1 cellular context compared by ENCODE assay signal in the genomic region with DNA sequence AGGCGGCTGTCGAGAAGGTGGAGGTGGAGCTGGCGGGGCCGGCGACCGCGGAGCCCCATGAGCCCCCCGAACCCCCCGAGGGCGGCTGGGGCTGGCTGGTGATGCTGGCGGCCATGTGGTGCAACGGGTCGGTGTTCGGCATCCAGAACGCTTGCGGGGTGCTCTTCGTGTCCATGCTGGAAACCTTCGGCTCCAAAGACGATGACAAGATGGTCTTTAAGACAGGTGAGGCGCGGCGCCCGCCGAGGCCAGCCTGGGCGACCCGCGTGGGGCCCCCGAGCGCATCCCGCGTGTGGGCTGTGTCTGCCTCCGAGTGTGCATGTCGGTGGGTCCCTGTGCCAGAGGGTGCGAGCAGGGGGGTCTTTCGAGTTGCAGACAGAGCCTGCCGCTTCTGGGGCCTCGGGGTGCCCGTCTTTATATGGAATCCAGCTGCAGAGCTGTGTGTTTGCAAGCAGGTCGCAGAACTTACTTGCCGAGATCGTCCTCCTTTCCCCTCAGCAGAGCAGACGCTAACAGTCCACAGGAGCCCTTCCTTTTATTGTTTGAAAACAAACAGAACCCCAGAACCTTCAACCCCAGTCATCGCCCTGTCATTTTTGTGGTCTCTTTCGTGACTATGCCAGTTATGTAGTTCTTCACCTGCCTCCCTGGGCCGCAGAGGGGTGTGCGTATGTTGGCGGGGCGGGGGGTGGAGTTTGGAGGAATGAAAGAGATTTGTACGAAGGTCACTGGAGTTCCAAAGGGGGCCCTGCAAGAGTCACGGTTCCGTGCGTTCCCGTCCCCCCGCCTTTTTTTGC.
A peak's percentile ranks its signal among the peaks of the same experiment; 100 is the strongest.
TF ChIP-seq lines count a peak whose summit lies in the region.

No MANE protein-coding gene starts in this region.

TF ChIP-seq in HEK293, 187 proteins besides CTCF, POLR2A, EP300 and RAD21 (continued from another document and continues in another):
- no peak for TF ChIP-seq ZNF596 (tag by site-specific recombination; IDR thresholded peaks at IDR 0.05)
- TF ChIP-seq ZNF501 (tag by site-specific recombination; IDR thresholded peaks at IDR 0.05) = 0 out of 2 replicates have a peak, but pooled peaks have one; percentile 55
- no peak for TF ChIP-seq ZNF10 (tag by site-specific recombination; IDR thresholded peaks at IDR 0.05)
- no peak for TF ChIP-seq ZNF791 (tag by site-specific recombination; IDR thresholded peaks at IDR 0.05)
- TF ChIP-seq ZBTB20 (tag by site-specific recombination; IDR thresholded peaks at IDR 0.05) = peak; percentile 86
- TF ChIP-seq, protein P1, sequence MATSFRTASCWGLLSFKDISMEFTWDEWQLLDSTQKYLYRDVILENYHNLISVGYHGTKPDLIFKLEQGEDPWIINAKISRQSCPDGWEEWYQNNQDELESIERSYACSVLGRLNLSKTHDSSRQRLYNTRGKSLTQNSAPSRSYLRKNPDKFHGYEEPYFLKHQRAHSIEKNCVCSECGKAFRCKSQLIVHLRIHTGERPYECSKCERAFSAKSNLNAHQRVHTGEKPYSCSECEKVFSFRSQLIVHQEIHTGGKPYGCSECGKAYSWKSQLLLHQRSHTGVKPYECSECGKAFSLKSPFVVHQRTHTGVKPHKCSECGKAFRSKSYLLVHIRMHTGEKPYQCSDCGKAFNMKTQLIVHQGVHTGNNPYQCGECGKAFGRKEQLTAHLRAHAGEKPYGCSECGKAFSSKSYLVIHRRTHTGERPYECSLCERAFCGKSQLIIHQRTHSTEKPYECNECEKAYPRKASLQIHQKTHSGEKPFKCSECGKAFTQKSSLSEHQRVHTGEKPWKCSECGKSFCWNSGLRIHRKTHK (tag by site-specific recombination; IDR thresholded peaks at IDR 0.05) = no peak
- no peak for TF ChIP-seq WT1 (tag by site-specific recombination; IDR thresholded peaks at IDR 0.05)
- peak; percentile 39 for TF ChIP-seq SP3 (tag by site-specific recombination; IDR thresholded peaks at IDR 0.05)
- TF ChIP-seq ZNF146 (tag by site-specific recombination; IDR thresholded peaks at IDR 0.05) = no peak
- TF ChIP-seq, protein P2, sequence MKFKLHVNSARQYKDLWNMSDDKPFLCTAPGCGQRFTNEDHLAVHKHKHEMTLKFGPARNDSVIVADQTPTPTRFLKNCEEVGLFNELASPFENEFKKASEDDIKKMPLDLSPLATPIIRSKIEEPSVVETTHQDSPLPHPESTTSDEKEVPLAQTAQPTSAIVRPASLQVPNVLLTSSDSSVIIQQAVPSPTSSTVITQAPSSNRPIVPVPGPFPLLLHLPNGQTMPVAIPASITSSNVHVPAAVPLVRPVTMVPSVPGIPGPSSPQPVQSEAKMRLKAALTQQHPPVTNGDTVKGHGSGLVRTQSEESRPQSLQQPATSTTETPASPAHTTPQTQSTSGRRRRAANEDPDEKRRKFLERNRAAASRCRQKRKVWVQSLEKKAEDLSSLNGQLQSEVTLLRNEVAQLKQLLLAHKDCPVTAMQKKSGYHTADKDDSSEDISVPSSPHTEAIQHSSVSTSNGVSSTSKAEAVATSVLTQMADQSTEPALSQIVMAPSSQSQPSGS (tag by site-specific recombination; IDR thresholded peaks at IDR 0.05; ENCODE audit: low read depth) = no peak
- TF ChIP-seq, protein P3, sequence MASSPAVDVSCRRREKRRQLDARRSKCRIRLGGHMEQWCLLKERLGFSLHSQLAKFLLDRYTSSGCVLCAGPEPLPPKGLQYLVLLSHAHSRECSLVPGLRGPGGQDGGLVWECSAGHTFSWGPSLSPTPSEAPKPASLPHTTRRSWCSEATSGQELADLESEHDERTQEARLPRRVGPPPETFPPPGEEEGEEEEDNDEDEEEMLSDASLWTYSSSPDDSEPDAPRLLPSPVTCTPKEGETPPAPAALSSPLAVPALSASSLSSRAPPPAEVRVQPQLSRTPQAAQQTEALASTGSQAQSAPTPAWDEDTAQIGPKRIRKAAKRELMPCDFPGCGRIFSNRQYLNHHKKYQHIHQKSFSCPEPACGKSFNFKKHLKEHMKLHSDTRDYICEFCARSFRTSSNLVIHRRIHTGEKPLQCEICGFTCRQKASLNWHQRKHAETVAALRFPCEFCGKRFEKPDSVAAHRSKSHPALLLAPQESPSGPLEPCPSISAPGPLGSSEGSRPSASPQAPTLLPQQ (tag by site-specific recombination; IDR thresholded peaks at IDR 0.05) = peak; percentile 55; the same call in 1 of the 2 replicates
- TF ChIP-seq TCF7L2 (IDR thresholded peaks at IDR 0.05; ENCODE audit: borderline replicate concordance, low read depth, low read length) = no peak
- TF ChIP-seq ZNF544 (tag by site-specific recombination; IDR thresholded peaks at IDR 0.05) = no peak
- TF ChIP-seq, protein P4, sequence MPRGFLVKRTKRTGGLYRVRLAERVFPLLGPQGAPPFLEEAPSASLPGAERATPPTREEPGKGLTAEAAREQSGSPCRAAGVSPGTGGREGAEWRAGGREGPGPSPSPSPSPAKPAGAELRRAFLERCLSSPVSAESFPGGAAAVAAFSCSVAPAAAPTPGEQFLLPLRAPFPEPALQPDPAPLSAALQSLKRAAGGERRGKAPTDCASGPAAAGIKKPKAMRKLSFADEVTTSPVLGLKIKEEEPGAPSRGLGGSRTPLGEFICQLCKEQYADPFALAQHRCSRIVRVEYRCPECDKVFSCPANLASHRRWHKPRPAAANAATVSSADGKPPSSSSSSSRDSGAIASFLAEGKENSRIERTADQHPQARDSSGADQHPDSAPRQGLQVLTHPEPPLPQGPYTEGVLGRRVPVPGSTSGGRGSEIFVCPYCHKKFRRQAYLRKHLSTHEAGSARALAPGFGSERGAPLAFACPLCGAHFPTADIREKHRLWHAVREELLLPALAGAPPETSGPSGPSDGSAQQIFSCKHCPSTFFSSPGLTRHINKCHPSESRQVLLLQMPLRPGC (tag by site-specific recombination; IDR thresholded peaks at IDR 0.05) = no peak
- TF ChIP-seq ZIC2 (tag by site-specific recombination; IDR thresholded peaks at IDR 0.05) = peak; percentile 47
- TF ChIP-seq, protein P5, sequence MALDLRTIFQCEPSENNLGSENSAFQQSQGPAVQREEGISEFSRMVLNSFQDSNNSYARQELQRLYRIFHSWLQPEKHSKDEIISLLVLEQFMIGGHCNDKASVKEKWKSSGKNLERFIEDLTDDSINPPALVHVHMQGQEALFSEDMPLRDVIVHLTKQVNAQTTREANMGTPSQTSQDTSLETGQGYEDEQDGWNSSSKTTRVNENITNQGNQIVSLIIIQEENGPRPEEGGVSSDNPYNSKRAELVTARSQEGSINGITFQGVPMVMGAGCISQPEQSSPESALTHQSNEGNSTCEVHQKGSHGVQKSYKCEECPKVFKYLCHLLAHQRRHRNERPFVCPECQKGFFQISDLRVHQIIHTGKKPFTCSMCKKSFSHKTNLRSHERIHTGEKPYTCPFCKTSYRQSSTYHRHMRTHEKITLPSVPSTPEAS (tag by site-specific recombination; IDR thresholded peaks at IDR 0.05) = no peak
- TF ChIP-seq OSR2 (tag by site-specific recombination; IDR thresholded peaks at IDR 0.05) = no peak
- no peak for TF ChIP-seq ZNF555 (tag by site-specific recombination; conservative IDR thresholded peaks at IDR 0.05)
- TF ChIP-seq, protein P6, sequence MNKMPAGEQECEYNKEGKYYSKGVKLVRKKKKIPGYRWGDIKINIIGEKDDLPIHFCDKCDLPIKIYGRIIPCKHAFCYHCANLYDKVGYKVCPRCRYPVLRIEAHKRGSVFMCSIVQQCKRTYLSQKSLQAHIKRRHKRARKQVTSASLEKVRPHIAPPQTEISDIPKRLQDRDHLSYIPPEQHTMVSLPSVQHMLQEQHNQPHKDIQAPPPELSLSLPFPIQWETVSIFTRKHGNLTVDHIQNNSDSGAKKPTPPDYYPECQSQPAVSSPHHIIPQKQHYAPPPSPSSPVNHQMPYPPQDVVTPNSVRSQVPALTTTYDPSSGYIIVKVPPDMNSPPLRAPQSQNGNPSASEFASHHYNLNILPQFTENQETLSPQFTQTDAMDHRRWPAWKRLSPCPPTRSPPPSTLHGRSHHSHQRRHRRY (tag by site-specific recombination; IDR thresholded peaks at IDR 0.05) = no peak
- no peak for TF ChIP-seq ZNF24 (tag by site-specific recombination; IDR thresholded peaks at IDR 0.05)
- no peak for TF ChIP-seq ZNF221 (tag by site-specific recombination; IDR thresholded peaks at IDR 0.05; ENCODE audit: borderline replicate concordance)
- no peak for TF ChIP-seq REPIN1 (tag by site-specific recombination; IDR thresholded peaks at IDR 0.05; ENCODE audit: low read depth)
- no peak for TF ChIP-seq ZNF510 (tag by site-specific recombination; IDR thresholded peaks at IDR 0.05; ENCODE audit: insufficient replicate concordance)
- no peak for TF ChIP-seq YY2 (tag by site-specific recombination; IDR thresholded peaks at IDR 0.05)
- TF ChIP-seq ZNF558 (tag by site-specific recombination; IDR thresholded peaks at IDR 0.05) = peak; percentile 84
- no peak for TF ChIP-seq ZNF354C (tag by site-specific recombination; IDR thresholded peaks at IDR 0.05; ENCODE audit: borderline replicate concordance, low read depth)
- TF ChIP-seq KLF9 (tag by site-specific recombination; IDR thresholded peaks at IDR 0.05; ENCODE audit: low read depth) = no peak
- peak; percentile 56; the same call in 1 of the 2 replicates for TF ChIP-seq ZNF2 (tag by site-specific recombination; IDR thresholded peaks at IDR 0.05)
- no peak for TF ChIP-seq ZSCAN16 (tag by site-specific recombination; IDR thresholded peaks at IDR 0.05)
- TF ChIP-seq ZNF677 (tag by site-specific recombination; IDR thresholded peaks at IDR 0.05) = no peak
- TF ChIP-seq ZFP41 (tag by site-specific recombination; IDR thresholded peaks at IDR 0.05; ENCODE audit: borderline replicate concordance) = no peak
- TF ChIP-seq ZNF768 (tag by site-specific recombination; IDR thresholded peaks at IDR 0.05) = no peak
- no peak for TF ChIP-seq ZNF776 (tag by site-specific recombination; IDR thresholded peaks at IDR 0.05; ENCODE audit: borderline replicate concordance)
- TF ChIP-seq ZNF155 (tag by site-specific recombination; IDR thresholded peaks at IDR 0.05) = no peak
- TF ChIP-seq ZNF114 (tag by site-specific recombination; IDR thresholded peaks at IDR 0.05) = no peak
- no peak for TF ChIP-seq RBAK (tag by site-specific recombination; IDR thresholded peaks at IDR 0.05)
- TF ChIP-seq ZNF530 (tag by site-specific recombination; IDR thresholded peaks at IDR 0.05; ENCODE audit: low read depth) = no peak
- TF ChIP-seq ZBTB8A (tag by site-specific recombination; IDR thresholded peaks at IDR 0.05) = peak; percentile 73
- no peak for TF ChIP-seq ZNF19 (tag by site-specific recombination; IDR thresholded peaks at IDR 0.05; ENCODE audit: low read depth)
- no peak for TF ChIP-seq ZNF214 (tag by site-specific recombination; IDR thresholded peaks at IDR 0.05; ENCODE audit: borderline replicate concordance)
- no peak for TF ChIP-seq SETDB1 (IDR thresholded peaks at IDR 0.05; ENCODE audit: insufficient read length, low read length)
- TF ChIP-seq ZNF571 (tag by site-specific recombination; IDR thresholded peaks at IDR 0.05) = no peak
- no peak for TF ChIP-seq ZNF404 (tag by site-specific recombination; IDR thresholded peaks at IDR 0.05)
- TF ChIP-seq ZNF707 (tag by site-specific recombination; IDR thresholded peaks at IDR 0.05) = no peak
- TF ChIP-seq, protein P7, sequence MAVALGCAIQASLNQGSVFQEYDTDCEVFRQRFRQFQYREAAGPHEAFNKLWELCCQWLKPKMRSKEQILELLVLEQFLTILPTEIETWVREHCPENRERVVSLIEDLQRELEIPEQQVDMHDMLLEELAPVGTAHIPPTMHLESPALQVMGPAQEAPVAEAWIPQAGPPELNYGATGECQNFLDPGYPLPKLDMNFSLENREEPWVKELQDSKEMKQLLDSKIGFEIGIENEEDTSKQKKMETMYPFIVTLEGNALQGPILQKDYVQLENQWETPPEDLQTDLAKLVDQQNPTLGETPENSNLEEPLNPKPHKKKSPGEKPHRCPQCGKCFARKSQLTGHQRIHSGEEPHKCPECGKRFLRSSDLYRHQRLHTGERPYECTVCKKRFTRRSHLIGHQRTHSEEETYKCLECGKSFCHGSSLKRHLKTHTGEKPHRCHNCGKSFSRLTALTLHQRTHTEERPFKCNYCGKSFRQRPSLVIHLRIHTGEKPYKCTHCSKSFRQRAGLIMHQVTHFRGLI (tag by site-specific recombination; IDR thresholded peaks at IDR 0.05) = no peak
- TF ChIP-seq, protein P8, sequence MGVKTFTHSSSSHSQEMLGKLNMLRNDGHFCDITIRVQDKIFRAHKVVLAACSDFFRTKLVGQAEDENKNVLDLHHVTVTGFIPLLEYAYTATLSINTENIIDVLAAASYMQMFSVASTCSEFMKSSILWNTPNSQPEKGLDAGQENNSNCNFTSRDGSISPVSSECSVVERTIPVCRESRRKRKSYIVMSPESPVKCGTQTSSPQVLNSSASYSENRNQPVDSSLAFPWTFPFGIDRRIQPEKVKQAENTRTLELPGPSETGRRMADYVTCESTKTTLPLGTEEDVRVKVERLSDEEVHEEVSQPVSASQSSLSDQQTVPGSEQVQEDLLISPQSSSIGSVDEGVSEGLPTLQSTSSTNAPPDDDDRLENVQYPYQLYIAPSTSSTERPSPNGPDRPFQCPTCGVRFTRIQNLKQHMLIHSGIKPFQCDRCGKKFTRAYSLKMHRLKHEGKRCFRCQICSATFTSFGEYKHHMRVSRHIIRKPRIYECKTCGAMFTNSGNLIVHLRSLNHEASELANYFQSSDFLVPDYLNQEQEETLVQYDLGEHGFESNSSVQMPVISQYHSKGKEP (tag by site-specific recombination; IDR thresholded peaks at IDR 0.05) = no peak
- no peak for TF ChIP-seq ZNF549 (tag by site-specific recombination; IDR thresholded peaks at IDR 0.05)
- TF ChIP-seq, protein P9, sequence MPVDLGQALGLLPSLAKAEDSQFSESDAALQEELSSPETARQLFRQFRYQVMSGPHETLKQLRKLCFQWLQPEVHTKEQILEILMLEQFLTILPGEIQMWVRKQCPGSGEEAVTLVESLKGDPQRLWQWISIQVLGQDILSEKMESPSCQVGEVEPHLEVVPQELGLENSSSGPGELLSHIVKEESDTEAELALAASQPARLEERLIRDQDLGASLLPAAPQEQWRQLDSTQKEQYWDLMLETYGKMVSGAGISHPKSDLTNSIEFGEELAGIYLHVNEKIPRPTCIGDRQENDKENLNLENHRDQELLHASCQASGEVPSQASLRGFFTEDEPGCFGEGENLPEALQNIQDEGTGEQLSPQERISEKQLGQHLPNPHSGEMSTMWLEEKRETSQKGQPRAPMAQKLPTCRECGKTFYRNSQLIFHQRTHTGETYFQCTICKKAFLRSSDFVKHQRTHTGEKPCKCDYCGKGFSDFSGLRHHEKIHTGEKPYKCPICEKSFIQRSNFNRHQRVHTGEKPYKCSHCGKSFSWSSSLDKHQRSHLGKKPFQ (tag by site-specific recombination; IDR thresholded peaks at IDR 0.05) = no peak
- no peak for TF ChIP-seq GFI1B (tag by site-specific recombination; IDR thresholded peaks at IDR 0.05)
- TF ChIP-seq SP2 (tag by site-specific recombination; IDR thresholded peaks at IDR 0.05) = no peak
- peak; percentile 60; the same call in 1 of the 2 replicates for TF ChIP-seq ZEB2 (tag by site-specific recombination; IDR thresholded peaks at IDR 0.05)
